In genomic region chr11:70111269-70112016, GRCh38 we compare ENCODE assay signal across 9 cellular contexts. TPM values are rescaled to one million over a fixed set of nuclear protein-coding genes. Genes with fewer than 3 reads are reported as not detected.
DNase-seq lines count a peak whose midpoint lies in the region; ATAC-seq and TF ChIP-seq lines count a peak whose summit lies in the region.
"Had no signal": no experiment of that assay in that cellular context is flagged by ENCODE, and none has a peak within 500 bp of the region (broad histone marks: within the 10 kb centered on the region; RNA-seq: fewer than 3 reads in every experiment).

No MANE protein-coding gene starts in this region.

- WGBS in prostate gland: 54% methylated on average over 29 of the region's 29 CpGs

- H3K27me3 ChIP-seq in prostate gland (replicated peaks; ENCODE audit: insufficient read depth): no peaks in the 10 kb centered on the region

- H3K9me3 ChIP-seq in prostate gland: no peaks in the 10 kb centered on the region
- H3K9me3 ChIP-seq: spleen had no signal

- ATAC-seq in GM21515 (IDR thresholded peaks at IDR 0.05; ENCODE audit: unreplicated experiment) (no peak), HG03378 (IDR thresholded peaks at IDR 0.05; ENCODE audit: unreplicated experiment) (no peak)

- H3K27ac ChIP-seq in prostate gland: peak overlapping the region in 1 of 2 donors; percentile 18

- TF ChIP-seq POLR2A in prostate gland (IDR thresholded peaks at IDR 0.05): no peak

- peak; percentile 66 for DNase-seq in EL
- DNase-seq in NCI-H2107 (lab: John Stamatoyannopoulos, UW): peak; percentile 90
- DNase-seq in epidermal melanocyte (ENCODE audit: insufficient read length, low spot score): peak; percentile 55
- peak; percentile 43 for DNase-seq in prostate gland (ENCODE audit: low spot score)
- DNase-seq in middle frontal gyrus (ENCODE audit: extremely low spot score, low spot score): no peak
- DNase-seq in NCI-H128 (lab: John Stamatoyannopoulos, UW; ENCODE audit: unreplicated experiment): no peak
- DNase-seq: spleen had no signal

- TF ChIP-seq CTCF in prostate gland (IDR thresholded peaks at IDR 0.05): no peak

- no peak overlapping the region for H3K4me3 ChIP-seq in prostate gland
- H3K4me3 ChIP-seq: spleen had no signal

- intact Hi-C loops in prostate gland (cut with DNase I): no loop called here

- H3K4me1 ChIP-seq in prostate gland (replicated peaks): peaks cover 2% of the 10 kb centered on the region

- H3K36me3 ChIP-seq in prostate gland: no peaks in the 10 kb centered on the region
- H3K36me3 ChIP-seq: spleen had no signal

RNA-seq across cellular contexts. Expression of gene ANO1, which starts 33.3 kb away (rescaled TPM):
- 10 to 100 TPM; 34.6 to 43.9 TPM for total RNA-seq in prostate gland

Comparison
In these comparisons a context has a peak if more than half of its experiments do, and no peak if none do; other contexts are left out.
1. DNase-seq: peak in EL (single experiment), NCI-H2107 (single experiment), epidermal melanocyte (single experiment) and prostate gland (single experiment); none in middle frontal gyrus (single experiment) and NCI-H128 (single experiment).